In the genomic region with DNA sequence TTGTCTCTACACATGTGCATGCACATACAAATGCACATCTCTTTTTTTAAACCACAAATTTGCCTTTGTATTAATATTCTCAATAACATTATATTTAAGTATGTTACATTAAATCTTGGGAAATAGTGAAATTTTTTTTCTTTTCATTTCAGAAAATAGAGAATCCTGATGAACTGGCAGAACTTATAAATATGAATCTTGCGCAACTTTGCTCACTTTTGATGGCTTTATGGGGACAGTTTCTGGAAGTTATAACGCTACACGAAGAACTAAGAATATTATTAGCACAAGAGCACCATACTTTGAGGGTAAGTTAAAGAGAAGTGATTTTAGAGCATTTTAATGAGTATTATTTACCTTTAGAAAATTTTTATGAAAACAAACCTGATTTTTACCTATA, we compare ENCODE assay signal across 3 cellular contexts.
TF ChIP-seq lines count a peak whose summit lies in the region.

No MANE protein-coding gene starts in this region.

TF ChIP-seq in IMR-90, 13 proteins besides CTCF, POLR2A, EP300 and RAD21:
- TF ChIP-seq MAFK (IDR thresholded peaks at IDR 0.05; ENCODE audit: low read depth, low read length) (no peak), MAZ (IDR thresholded peaks at IDR 0.05; ENCODE audit: borderline replicate concordance, low read depth, low read length) (no peak), BHLHE40 (IDR thresholded peaks at IDR 0.05; ENCODE audit: low read depth, low read length) (no peak), RFX5 (IDR thresholded peaks at IDR 0.05; ENCODE audit: low read depth, low read length) (no peak), CEBPB (IDR thresholded peaks at IDR 0.05; ENCODE audit: low read depth, low read length) (peak; percentile 80)
- TF ChIP-seq, protein P1, sequence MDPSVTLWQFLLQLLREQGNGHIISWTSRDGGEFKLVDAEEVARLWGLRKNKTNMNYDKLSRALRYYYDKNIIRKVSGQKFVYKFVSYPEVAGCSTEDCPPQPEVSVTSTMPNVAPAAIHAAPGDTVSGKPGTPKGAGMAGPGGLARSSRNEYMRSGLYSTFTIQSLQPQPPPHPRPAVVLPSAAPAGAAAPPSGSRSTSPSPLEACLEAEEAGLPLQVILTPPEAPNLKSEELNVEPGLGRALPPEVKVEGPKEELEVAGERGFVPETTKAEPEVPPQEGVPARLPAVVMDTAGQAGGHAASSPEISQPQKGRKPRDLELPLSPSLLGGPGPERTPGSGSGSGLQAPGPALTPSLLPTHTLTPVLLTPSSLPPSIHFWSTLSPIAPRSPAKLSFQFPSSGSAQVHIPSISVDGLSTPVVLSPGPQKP (IDR thresholded peaks at IDR 0.05; ENCODE audit: borderline replicate concordance, low read depth, low read length) = no peak

TF ChIP-seq in Ishikawa, 13 proteins besides CTCF, POLR2A, EP300 and RAD21:
- TF ChIP-seq, protein P2, sequence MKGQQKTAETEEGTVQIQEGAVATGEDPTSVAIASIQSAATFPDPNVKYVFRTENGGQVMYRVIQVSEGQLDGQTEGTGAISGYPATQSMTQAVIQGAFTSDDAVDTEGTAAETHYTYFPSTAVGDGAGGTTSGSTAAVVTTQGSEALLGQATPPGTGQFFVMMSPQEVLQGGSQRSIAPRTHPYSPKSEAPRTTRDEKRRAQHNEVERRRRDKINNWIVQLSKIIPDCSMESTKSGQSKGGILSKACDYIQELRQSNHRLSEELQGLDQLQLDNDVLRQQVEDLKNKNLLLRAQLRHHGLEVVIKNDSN (IDR thresholded peaks at IDR 0.05) = no peak
- TF ChIP-seq CREB1 (IDR thresholded peaks at IDR 0.05; ENCODE audit: low read depth) (no peak), EGR1 (IDR thresholded peaks at IDR 0.05) (no peak), NFIC (IDR thresholded peaks at IDR 0.05) (no peak), CEBPB (IDR thresholded peaks at IDR 0.05) (0 out of 2 replicates have a peak, but pooled peaks have one; percentile 31), YY1 (IDR thresholded peaks at IDR 0.05; ENCODE audit: low read depth) (no peak)
TF ChIP-seq in Ishikawa: peak in this region for 1.

TF ChIP-seq in H1, 55 proteins besides CTCF, POLR2A, EP300 and RAD21 (continued from another document):
- TF ChIP-seq GABPA (IDR thresholded peaks at IDR 0.05; ENCODE audit: borderline replicate concordance, insufficient read depth, low read length) (no peak), CEBPB (IDR thresholded peaks at IDR 0.05; ENCODE audit: low read depth, low read length) (peak; percentile 11; the same call in 1 of the 2 replicates), TAF7 (optimal IDR thresholded peaks at IDR 0.05; ENCODE audit: borderline replicate concordance, low read depth, low read length) (no peak), POLR2AphosphoS5 (IDR thresholded peaks at IDR 0.05; ENCODE audit: low read depth, low read length) (no peak), POU5F1 (IDR thresholded peaks at IDR 0.05; ENCODE audit: low read depth, low read length) (no peak), SAP30 (IDR thresholded peaks at IDR 0.05; ENCODE audit: insufficient read depth, insufficient replicate concordance, low read length) (no peak)
- TF ChIP-seq, protein P3, sequence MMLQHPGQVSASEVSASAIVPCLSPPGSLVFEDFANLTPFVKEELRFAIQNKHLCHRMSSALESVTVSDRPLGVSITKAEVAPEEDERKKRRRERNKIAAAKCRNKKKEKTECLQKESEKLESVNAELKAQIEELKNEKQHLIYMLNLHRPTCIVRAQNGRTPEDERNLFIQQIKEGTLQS (IDR thresholded peaks at IDR 0.05; ENCODE audit: insufficient read depth, low read depth, low read length) = no peak
- TF ChIP-seq, protein P4, sequence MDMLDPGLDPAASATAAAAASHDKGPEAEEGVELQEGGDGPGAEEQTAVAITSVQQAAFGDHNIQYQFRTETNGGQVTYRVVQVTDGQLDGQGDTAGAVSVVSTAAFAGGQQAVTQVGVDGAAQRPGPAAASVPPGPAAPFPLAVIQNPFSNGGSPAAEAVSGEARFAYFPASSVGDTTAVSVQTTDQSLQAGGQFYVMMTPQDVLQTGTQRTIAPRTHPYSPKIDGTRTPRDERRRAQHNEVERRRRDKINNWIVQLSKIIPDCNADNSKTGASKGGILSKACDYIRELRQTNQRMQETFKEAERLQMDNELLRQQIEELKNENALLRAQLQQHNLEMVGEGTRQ (IDR thresholded peaks at IDR 0.05; ENCODE audit: low read length) = no peak
